ENCODE assay signal across 1 cellular context in the genomic region with DNA sequence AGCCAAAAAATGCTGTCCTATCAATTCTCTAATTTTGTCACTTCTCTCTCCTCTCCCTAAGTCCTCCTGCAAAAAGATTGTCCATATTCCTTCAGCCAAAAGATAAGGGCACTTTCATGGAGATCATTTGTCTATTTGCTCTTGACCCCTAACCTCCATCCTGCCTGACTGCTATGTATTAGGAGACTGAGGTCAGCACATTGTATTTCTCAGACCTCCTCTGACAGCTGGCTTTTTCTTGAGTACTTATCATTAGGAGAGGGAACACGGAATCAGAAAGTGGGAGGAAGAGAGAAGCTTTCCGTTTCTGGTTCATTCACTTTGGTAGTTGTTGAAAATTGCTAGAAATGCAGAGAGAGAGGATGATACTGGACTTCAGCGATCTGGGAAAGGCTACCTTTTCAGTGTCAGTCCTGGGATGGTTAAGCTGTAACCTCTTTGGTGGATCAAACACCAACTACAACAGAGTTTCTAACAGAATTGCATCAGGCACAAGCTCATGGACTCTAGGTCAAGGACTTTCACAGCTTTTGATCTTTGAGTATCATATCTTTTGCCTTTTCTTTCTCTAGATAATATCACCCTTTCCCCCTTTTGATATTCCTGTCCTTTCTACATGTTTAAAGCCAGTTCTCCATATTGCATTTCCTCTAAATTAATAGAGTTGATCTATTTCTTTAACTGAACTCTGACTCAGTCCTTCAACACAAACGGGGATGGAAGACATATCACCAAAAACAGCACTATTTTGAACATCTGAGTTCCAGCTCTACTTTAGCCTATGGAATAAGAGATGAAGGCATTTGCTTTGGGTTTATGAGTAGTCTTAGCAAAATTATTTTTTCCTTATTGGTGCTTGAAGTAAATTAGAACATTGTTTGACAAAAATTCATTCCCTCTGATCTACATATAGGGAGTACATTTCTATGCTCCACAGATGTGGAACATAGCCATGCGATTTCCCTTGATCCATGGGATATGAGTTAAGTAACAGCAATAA.
TF ChIP-seq lines count a peak whose summit lies in the region.

No MANE protein-coding gene starts in this region.

TF ChIP-seq in HepG2, 621 proteins besides CTCF, POLR2A, EP300 and RAD21 (continued from another document and continues in another):
- TF ChIP-seq, protein P1, sequence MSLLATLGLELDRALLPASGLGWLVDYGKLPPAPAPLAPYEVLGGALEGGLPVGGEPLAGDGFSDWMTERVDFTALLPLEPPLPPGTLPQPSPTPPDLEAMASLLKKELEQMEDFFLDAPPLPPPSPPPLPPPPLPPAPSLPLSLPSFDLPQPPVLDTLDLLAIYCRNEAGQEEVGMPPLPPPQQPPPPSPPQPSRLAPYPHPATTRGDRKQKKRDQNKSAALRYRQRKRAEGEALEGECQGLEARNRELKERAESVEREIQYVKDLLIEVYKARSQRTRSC (CRISPR knock-in tag; IDR thresholded peaks at IDR 0.05; ENCODE audit: low read depth) = no peak
- TF ChIP-seq, protein P2, sequence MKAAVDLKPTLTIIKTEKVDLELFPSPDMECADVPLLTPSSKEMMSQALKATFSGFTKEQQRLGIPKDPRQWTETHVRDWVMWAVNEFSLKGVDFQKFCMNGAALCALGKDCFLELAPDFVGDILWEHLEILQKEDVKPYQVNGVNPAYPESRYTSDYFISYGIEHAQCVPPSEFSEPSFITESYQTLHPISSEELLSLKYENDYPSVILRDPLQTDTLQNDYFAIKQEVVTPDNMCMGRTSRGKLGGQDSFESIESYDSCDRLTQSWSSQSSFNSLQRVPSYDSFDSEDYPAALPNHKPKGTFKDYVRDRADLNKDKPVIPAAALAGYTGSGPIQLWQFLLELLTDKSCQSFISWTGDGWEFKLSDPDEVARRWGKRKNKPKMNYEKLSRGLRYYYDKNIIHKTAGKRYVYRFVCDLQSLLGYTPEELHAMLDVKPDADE (CRISPR knock-in tag; IDR thresholded peaks at IDR 0.05) = no peak
- TF ChIP-seq ZFP36L1 (CRISPR knock-in tag; IDR thresholded peaks at IDR 0.05) (peak; percentile 51; the same call in 1 of the 2 replicates), SMAD3 (CRISPR knock-in tag; IDR thresholded peaks at IDR 0.05) (peak; percentile 68; the same call in 1 of the 2 replicates), EHMT2 (IDR thresholded peaks at IDR 0.05; ENCODE audit: borderline replicate concordance, low read depth, low read length) (peak; percentile 51; the same call in 1 of the 2 replicates), BHLHE40 (IDR thresholded peaks at IDR 0.05; ENCODE audit: low read length) (no peak), ELF1 (CRISPR knock-in tag; IDR thresholded peaks at IDR 0.05) (no peak), HMG20A (CRISPR knock-in tag; IDR thresholded peaks at IDR 0.05; ENCODE audit: borderline replicate concordance) (peak; percentile 91; the same call in 1 of the 2 replicates), KLF9 (CRISPR knock-in tag; IDR thresholded peaks at IDR 0.05; ENCODE audit: low read depth) (no peak), ZNF788 (CRISPR knock-in tag; IDR thresholded peaks at IDR 0.05; ENCODE audit: borderline replicate concordance) (no peak), IRX3 (CRISPR knock-in tag; IDR thresholded peaks at IDR 0.05; ENCODE audit: borderline replicate concordance, low read depth) (no peak), ZNF383 (CRISPR knock-in tag; IDR thresholded peaks at IDR 0.05; ENCODE audit: borderline replicate concordance) (no peak), MZF1 (CRISPR knock-in tag; IDR thresholded peaks at IDR 0.05; ENCODE audit: borderline replicate concordance) (no peak), NR2F6 (IDR thresholded peaks at IDR 0.05) (peak; percentile 94), NR2F6 (CRISPR knock-in tag; IDR thresholded peaks at IDR 0.05) (peak; percentile 89), ZNF678 (CRISPR knock-in tag; IDR thresholded peaks at IDR 0.05) (no peak), ZNF740 (CRISPR knock-in tag; IDR thresholded peaks at IDR 0.05) (no peak), ZNF446 (CRISPR knock-in tag; IDR thresholded peaks at IDR 0.05) (no peak), ZZZ3 (CRISPR knock-in tag; IDR thresholded peaks at IDR 0.05; ENCODE audit: borderline replicate concordance) (no peak), ZNF687 (CRISPR knock-in tag; IDR thresholded peaks at IDR 0.05) (no peak), AGO2 (optimal IDR thresholded peaks at IDR 0.05; ENCODE audit: low read depth, low read length) (no peak), GABPB1 (CRISPR knock-in tag; IDR thresholded peaks at IDR 0.05) (no peak), KDM4B (CRISPR knock-in tag; IDR thresholded peaks at IDR 0.05) (peak; percentile 53; the same call in 1 of the 2 replicates), E2F1 (CRISPR knock-in tag; IDR thresholded peaks at IDR 0.05) (no peak), AHR (CRISPR knock-in tag; IDR thresholded peaks at IDR 0.05) (no peak), SIX1 (CRISPR knock-in tag; IDR thresholded peaks at IDR 0.05; ENCODE audit: borderline replicate concordance) (peak; percentile 78), MAFK (conservative IDR thresholded peaks at IDR 0.05 in 1 of 2, IDR thresholded peaks at IDR 0.05 in 1 of 2; ENCODE audit: low read length in 2 of 2) (peak in 1 of 2 experiments; percentile 44; a peak in 2 of 4 replicates), SIX4 (CRISPR knock-in tag; IDR thresholded peaks at IDR 0.05) (peak; percentile 59; the same call in 1 of the 2 replicates), PITX1 (CRISPR knock-in tag; IDR thresholded peaks at IDR 0.05) (peak; percentile 71; the same call in 1 of the 2 replicates), ZNF530 (CRISPR knock-in tag; IDR thresholded peaks at IDR 0.05; ENCODE audit: low read depth) (no peak), SRF (IDR thresholded peaks at IDR 0.05; ENCODE audit: low read depth, low read length) (no peak), PHF21A (CRISPR knock-in tag; IDR thresholded peaks at IDR 0.05) (no peak; the same call in 1 of the 2 replicates)
- TF ChIP-seq, protein P3, sequence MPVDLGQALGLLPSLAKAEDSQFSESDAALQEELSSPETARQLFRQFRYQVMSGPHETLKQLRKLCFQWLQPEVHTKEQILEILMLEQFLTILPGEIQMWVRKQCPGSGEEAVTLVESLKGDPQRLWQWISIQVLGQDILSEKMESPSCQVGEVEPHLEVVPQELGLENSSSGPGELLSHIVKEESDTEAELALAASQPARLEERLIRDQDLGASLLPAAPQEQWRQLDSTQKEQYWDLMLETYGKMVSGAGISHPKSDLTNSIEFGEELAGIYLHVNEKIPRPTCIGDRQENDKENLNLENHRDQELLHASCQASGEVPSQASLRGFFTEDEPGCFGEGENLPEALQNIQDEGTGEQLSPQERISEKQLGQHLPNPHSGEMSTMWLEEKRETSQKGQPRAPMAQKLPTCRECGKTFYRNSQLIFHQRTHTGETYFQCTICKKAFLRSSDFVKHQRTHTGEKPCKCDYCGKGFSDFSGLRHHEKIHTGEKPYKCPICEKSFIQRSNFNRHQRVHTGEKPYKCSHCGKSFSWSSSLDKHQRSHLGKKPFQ (CRISPR knock-in tag; IDR thresholded peaks at IDR 0.05; ENCODE audit: insufficient replicate concordance) = no peak
- TF ChIP-seq, protein P4, sequence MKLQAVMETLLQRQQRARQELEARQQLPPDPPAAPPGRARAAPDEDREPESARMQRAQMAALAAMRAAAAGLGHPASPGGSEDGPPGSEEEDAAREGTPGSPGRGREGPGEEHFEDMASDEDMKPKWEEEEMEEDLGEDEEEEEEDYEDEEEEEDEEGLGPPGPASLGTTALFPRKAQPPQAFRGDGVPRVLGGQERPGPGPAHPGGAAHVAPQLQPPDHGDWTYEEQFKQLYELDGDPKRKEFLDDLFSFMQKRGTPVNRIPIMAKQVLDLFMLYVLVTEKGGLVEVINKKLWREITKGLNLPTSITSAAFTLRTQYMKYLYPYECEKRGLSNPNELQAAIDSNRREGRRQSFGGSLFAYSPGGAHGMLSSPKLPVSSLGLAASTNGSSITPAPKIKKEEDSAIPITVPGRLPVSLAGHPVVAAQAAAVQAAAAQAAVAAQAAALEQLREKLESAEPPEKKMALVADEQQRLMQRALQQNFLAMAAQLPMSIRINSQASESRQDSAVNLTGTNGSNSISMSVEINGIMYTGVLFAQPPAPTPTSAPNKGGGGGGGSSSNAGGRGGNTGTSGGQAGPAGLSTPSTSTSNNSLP (IDR thresholded peaks at IDR 0.05; ENCODE audit: low read depth, low read length) = peak; percentile 13; the same call in 1 of the 2 replicates
- TF ChIP-seq, protein P5, sequence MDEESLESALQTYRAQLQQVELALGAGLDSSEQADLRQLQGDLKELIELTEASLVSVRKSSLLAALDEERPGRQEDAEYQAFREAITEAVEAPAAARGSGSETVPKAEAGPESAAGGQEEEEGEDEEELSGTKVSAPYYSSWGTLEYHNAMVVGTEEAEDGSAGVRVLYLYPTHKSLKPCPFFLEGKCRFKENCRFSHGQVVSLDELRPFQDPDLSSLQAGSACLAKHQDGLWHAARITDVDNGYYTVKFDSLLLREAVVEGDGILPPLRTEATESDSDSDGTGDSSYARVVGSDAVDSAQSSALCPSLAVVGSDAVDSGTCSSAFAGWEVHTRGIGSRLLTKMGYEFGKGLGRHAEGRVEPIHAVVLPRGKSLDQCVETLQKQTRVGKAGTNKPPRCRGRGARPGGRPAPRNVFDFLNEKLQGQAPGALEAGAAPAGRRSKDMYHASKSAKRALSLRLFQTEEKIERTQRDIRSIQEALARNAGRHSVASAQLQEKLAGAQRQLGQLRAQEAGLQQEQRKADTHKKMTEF (CRISPR knock-in tag; IDR thresholded peaks at IDR 0.05) = no peak
- TF ChIP-seq, protein P6, sequence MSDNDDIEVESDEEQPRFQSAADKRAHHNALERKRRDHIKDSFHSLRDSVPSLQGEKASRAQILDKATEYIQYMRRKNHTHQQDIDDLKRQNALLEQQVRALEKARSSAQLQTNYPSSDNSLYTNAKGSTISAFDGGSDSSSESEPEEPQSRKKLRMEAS (IDR thresholded peaks at IDR 0.05) = peak; percentile 56; the same call in 1 of the 2 replicates
- TF ChIP-seq, protein P7, sequence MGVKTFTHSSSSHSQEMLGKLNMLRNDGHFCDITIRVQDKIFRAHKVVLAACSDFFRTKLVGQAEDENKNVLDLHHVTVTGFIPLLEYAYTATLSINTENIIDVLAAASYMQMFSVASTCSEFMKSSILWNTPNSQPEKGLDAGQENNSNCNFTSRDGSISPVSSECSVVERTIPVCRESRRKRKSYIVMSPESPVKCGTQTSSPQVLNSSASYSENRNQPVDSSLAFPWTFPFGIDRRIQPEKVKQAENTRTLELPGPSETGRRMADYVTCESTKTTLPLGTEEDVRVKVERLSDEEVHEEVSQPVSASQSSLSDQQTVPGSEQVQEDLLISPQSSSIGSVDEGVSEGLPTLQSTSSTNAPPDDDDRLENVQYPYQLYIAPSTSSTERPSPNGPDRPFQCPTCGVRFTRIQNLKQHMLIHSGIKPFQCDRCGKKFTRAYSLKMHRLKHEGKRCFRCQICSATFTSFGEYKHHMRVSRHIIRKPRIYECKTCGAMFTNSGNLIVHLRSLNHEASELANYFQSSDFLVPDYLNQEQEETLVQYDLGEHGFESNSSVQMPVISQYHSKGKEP (CRISPR knock-in tag; IDR thresholded peaks at IDR 0.05) = no peak
- TF ChIP-seq, protein P8, sequence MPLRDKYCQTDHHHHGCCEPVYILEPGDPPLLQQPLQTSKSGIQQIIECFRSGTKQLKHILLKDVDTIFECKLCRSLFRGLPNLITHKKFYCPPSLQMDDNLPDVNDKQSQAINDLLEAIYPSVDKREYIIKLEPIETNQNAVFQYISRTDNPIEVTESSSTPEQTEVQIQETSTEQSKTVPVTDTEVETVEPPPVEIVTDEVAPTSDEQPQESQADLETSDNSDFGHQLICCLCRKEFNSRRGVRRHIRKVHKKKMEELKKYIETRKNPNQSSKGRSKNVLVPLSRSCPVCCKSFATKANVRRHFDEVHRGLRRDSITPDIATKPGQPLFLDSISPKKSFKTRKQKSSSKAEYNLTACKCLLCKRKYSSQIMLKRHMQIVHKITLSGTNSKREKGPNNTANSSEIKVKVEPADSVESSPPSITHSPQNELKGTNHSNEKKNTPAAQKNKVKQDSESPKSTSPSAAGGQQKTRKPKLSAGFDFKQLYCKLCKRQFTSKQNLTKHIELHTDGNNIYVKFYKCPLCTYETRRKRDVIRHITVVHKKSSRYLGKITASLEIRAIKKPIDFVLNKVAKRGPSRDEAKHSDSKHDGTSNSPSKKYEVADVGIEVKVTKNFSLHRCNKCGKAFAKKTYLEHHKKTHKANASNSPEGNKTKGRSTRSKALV (CRISPR knock-in tag; IDR thresholded peaks at IDR 0.05) = no peak; the same call in 1 of the 2 replicates
